In the genomic region with DNA sequence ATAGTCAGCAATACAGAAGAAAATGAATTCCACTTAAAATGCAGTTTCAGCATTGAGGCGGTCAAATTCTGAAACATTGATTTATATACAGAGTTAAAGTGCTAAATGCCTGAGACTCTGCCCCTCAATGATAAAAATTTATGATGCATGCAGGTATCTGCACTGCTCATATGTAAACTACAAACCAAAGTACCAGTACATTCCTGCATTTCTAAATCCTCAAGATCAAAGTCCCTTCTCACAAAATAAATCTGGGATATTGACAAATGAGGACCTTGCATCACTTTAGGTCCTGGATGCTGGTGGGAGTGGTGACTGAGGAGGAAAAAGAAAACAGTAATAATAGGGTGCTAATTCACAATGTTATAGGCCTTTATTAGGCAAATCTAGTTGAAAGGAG, we compare ENCODE assay signal across 14 cellular contexts.
DNase-seq lines count a peak whose midpoint lies in the region; ATAC-seq, FAIRE-seq and TF ChIP-seq lines count a peak whose summit lies in the region.
"Had no signal": no experiment of that assay in that cellular context is flagged by ENCODE, and none has a peak within 500 bp of the region (broad histone marks: within the 10 kb centered on the region; RNA-seq: fewer than 3 reads in every experiment).

No MANE protein-coding gene starts in this region.

- H2AFZ ChIP-seq in fibroblast of lung (ENCODE audit: low read length) = no peak overlapping the region
- no peak overlapping the region for H2AFZ ChIP-seq in parathyroid adenoma

- no peaks in the 10 kb centered on the region for H3K79me2 ChIP-seq in fibroblast of lung (ENCODE audit: control insufficient read depth, insufficient read depth, low read length)
- no peaks in the 10 kb centered on the region for H3K79me2 ChIP-seq in parathyroid adenoma

- H3K4me2 ChIP-seq in A549 (peak overlapping the region; percentile 53), fibroblast of lung (ENCODE audit: extremely low read depth, insufficient read depth, low read length) (no peak overlapping the region), parathyroid adenoma (ENCODE audit: low read length) (no peak overlapping the region)

- TF ChIP-seq RAD21 in A549 (conservative IDR thresholded peaks at IDR 0.05 in 1 of 2, IDR thresholded peaks at IDR 0.05 in 1 of 2) = no peak

- no peak overlapping the region for H3K4me3 Mint-ChIP-seq in CD4-positive, alpha-beta memory T cell
- H3K4me3 Mint-ChIP-seq in naive thymus-derived CD8-positive, alpha-beta T cell = no peak overlapping the region
- H3K4me3 Mint-ChIP-seq: activated naive CD4-positive, alpha-beta T cell treated with anti-CD3 and anti-CD28 coated beads for 36 hours; T-helper 2 cell treated with Interferon-gamma antibody and Interleukin-4, amounts not matched to agents 5 μg/mL and 100 μg/mL, for 36 hours had no signal

- ATAC-seq in A549 (no peak), GM18511 (IDR thresholded peaks at IDR 0.05; ENCODE audit: unreplicated experiment) (no peak)
- ATAC-seq in naive thymus-derived CD8-positive, alpha-beta T cell = no peak

- H3K27ac ChIP-seq in A549 = peak overlapping the region in 1 of 2 experiments; percentile 58; a peak in 3 of 6 replicates
- peak overlapping the region; percentile 23 for H3K27ac ChIP-seq in fibroblast of lung (ENCODE audit: insufficient read depth, low read length)
- H3K27ac ChIP-seq in parathyroid adenoma = peak overlapping the region; percentile 5
- no peak overlapping the region for H3K27ac ChIP-seq in CD4-positive, alpha-beta memory T cell (ENCODE audit: low read depth, low read length)

- TF ChIP-seq CTCF in A549 (IDR thresholded peaks at IDR 0.05) (no peak), fibroblast of lung (conservative IDR thresholded peaks at IDR 0.05 in 1 of 2, IDR thresholded peaks at IDR 0.05 in 1 of 2; ENCODE audit: low read depth in 1 of 2, low read length in 2 of 2) (no peak), parathyroid adenoma (IDR thresholded peaks at IDR 0.05) (no peak)

- no peak for DNase-seq in A549 (ENCODE audit: low read depth in 1 of 2, low spot score in 1 of 2)
- peak; percentile 35 for DNase-seq in HuH-7.5 (ENCODE audit: low spot score)
- no peak for DNase-seq in fibroblast of lung (ENCODE audit: low read depth in 2 of 2)
- no peak for DNase-seq in CD4-positive, alpha-beta memory T cell
- no peak for DNase-seq in head of caudate nucleus
- DNase-seq in naive thymus-derived CD8-positive, alpha-beta T cell = no peak
- DNase-seq: naive B cell, NCI-H1436, SIG-M5 had no signal

- WGBS in A549 (ENCODE audit: missing lambda C conversion rate) = 100% methylated on average over 1 of the region's 1 CpG

- POLR2A ChIA-PET in A549 (lab: Yijun Ruan, JAX) = no interaction called here
- POLR2A ChIA-PET in CD4-positive, alpha-beta memory T cell (lab: Charles Lee; ENCODE audit: partially characterized antibody) = no interaction called here
- POLR2A ChIA-PET in naive thymus-derived CD8-positive, alpha-beta T cell (lab: Charles Lee) = interaction anchor here (0.7 kb wide), 1 partner anchor 85 kb away, joined by 5 read pairs; no protein-coding TSS in a partner anchor

- H3K36me3 ChIP-seq in fibroblast of lung (ENCODE audit: control insufficient read depth, insufficient read depth, low read length) (no peaks in the 10 kb centered on the region), parathyroid adenoma (ENCODE audit: control insufficient read depth, insufficient read depth, low read length) (no peaks in the 10 kb centered on the region)
- H3K36me3 ChIP-seq in CD4-positive, alpha-beta memory T cell (ENCODE audit: insufficient read depth, low read length) = no peaks in the 10 kb centered on the region

- H3K9ac ChIP-seq in fibroblast of lung (ENCODE audit: insufficient read depth, low read length) (no peak overlapping the region), parathyroid adenoma (no peak overlapping the region)

- intact Hi-C loops in CD4-positive, alpha-beta memory T cell (cut with micrococcal nuclease) = no loop called here
- intact Hi-C loops in head of caudate nucleus (cut with DNase I) = no loop called here

- CTCF ChIA-PET in A549 (lab: Yijun Ruan, JAX) = no interaction called here
- CTCF ChIA-PET in CD4-positive, alpha-beta memory T cell (lab: Charles Lee; ENCODE audit: partially characterized antibody) = no interaction called here

- no peaks in the 10 kb centered on the region for H3K27me3 Mint-ChIP-seq in CD4-positive, alpha-beta memory T cell
- no peaks in the 10 kb centered on the region for H3K27me3 Mint-ChIP-seq in naive thymus-derived CD8-positive, alpha-beta T cell
- H3K27me3 Mint-ChIP-seq: naive B cell had no signal

- H3K27me3 ChIP-seq in fibroblast of lung (ENCODE audit: control insufficient read depth, insufficient read depth, low read length) (no peaks in the 10 kb centered on the region), parathyroid adenoma (ENCODE audit: control insufficient read depth, insufficient read depth, low read length) (no peaks in the 10 kb centered on the region)
- H3K27me3 ChIP-seq in CD4-positive, alpha-beta memory T cell (ENCODE audit: insufficient read depth, low read length) = no peaks in the 10 kb centered on the region

- no peaks in the 10 kb centered on the region for H4K20me1 ChIP-seq in fibroblast of lung (ENCODE audit: control insufficient read depth, extremely low read depth, insufficient read depth, low read length)

- H3K9me3 Mint-ChIP-seq in CD4-positive, alpha-beta memory T cell = no peaks in the 10 kb centered on the region
- no peaks in the 10 kb centered on the region for H3K9me3 Mint-ChIP-seq in naive thymus-derived CD8-positive, alpha-beta T cell
- H3K9me3 Mint-ChIP-seq: activated naive CD4-positive, alpha-beta T cell treated with anti-CD3 and anti-CD28 coated beads for 36 hours; naive B cell; T-helper 2 cell treated with Interferon-gamma antibody and Interleukin-4, amounts not matched to agents 5 μg/mL and 100 μg/mL, for 36 hours had no signal

- no peak overlapping the region for H3K4me3 ChIP-seq in A549
- no peak overlapping the region for H3K4me3 ChIP-seq in fibroblast of lung (replicated peaks in 1 of 4; ENCODE audit: control extremely low read depth in 1 of 4, insufficient read depth in 1 of 4, low read depth in 3 of 4, low read length in 4 of 4)
- H3K4me3 ChIP-seq in parathyroid adenoma (ENCODE audit: low read depth, low read length) = no peak overlapping the region
- H3K4me3 ChIP-seq in CD4-positive, alpha-beta memory T cell (ENCODE audit: low read length in 2 of 2) = no peak overlapping the region

- H3K4me1 Mint-ChIP-seq in CD4-positive, alpha-beta memory T cell = no peaks in the 10 kb centered on the region
- H3K4me1 Mint-ChIP-seq in naive thymus-derived CD8-positive, alpha-beta T cell = no peaks in the 10 kb centered on the region

- TF ChIP-seq POLR2A in A549 (IDR thresholded peaks at IDR 0.05; ENCODE audit: low read length) = no peak

- H3K4me1 ChIP-seq in A549 (peaks cover 47% of the 10 kb centered on the region), fibroblast of lung (ENCODE audit: control insufficient read depth, extremely low read depth, insufficient read depth, low read length) (peaks cover 30% of the 10 kb centered on the region), parathyroid adenoma (no peaks in the 10 kb centered on the region)
- H3K4me1 ChIP-seq in CD4-positive, alpha-beta memory T cell (ENCODE audit: insufficient read depth, low read length) = no peaks in the 10 kb centered on the region

- no peak for TF ChIP-seq EP300 in A549 (IDR thresholded peaks at IDR 0.05)

- FAIRE-seq in A549 (lab: Jason Lieb, UNC) = no peak
- FAIRE-seq: H1 had no signal

- H3K36me3 Mint-ChIP-seq in CD4-positive, alpha-beta memory T cell = peaks cover 51 to 63% of the 10 kb centered on the region in 2 donors
- peaks cover 3 to 78% (median 43%) of the 10 kb centered on the region in 3 donors for H3K36me3 Mint-ChIP-seq in naive thymus-derived CD8-positive, alpha-beta T cell

- no peak overlapping the region for H3K27ac Mint-ChIP-seq in CD4-positive, alpha-beta memory T cell
- H3K27ac Mint-ChIP-seq in naive thymus-derived CD8-positive, alpha-beta T cell = no peak overlapping the region
- H3K27ac Mint-ChIP-seq: activated naive CD4-positive, alpha-beta T cell treated with anti-CD3 and anti-CD28 coated beads for 36 hours had no signal

- H3K9me3 ChIP-seq in A549 (no peaks in the 10 kb centered on the region), fibroblast of lung (ENCODE audit: control insufficient read depth, insufficient read depth, low read depth, low read length) (no peaks in the 10 kb centered on the region), parathyroid adenoma (ENCODE audit: control insufficient read depth, low read length) (no peaks in the 10 kb centered on the region)
- H3K9me3 ChIP-seq in CD4-positive, alpha-beta memory T cell (ENCODE audit: control insufficient read depth in 1 of 2, low read length in 2 of 2) = no peaks in the 10 kb centered on the region

TF ChIP-seq in A549, 52 proteins besides CTCF, POLR2A, EP300 and RAD21:
- TF ChIP-seq CBX2 (IDR thresholded peaks at IDR 0.05; ENCODE audit: borderline replicate concordance, low read depth) (no peak), ELK1 (IDR thresholded peaks at IDR 0.05; ENCODE audit: low read depth, low read length) (no peak)
